ENCODE assay signal across 21 cellular contexts in the genomic region with DNA sequence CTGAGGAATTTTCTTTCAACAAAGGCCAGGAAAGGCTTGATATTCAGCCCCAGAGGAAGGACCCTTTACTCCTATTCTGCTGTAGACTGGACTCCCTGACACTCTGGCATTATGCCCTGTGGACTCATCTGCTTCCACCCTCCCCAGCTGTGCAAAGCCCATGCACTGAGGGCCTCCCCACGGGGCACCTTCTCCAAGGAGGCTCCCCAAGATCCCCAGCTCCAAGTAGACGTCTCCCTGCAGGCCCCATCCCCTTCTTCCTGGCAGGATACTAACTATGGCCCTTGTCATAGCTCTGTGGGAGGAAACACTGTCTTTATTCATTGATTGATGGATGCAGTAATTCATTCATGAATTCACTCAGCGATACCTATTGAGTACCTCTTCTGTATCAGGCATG. TPM values are rescaled to one million over a fixed set of nuclear protein-coding genes. Genes with fewer than 3 reads are reported as not detected.
A peak's percentile ranks its signal among the peaks of the same experiment; 100 is the strongest.
DNase-seq lines count a peak whose midpoint lies in the region; ATAC-seq and TF ChIP-seq lines count a peak whose summit lies in the region.
"Had no signal": no experiment of that assay in that cellular context is flagged by ENCODE, and none has a peak within 500 bp of the region (broad histone marks: within the 10 kb centered on the region; RNA-seq: fewer than 3 reads in every experiment).

No MANE protein-coding gene starts in this region.

- no peak for TF ChIP-seq RAD21 in neural cell (conservative IDR thresholded peaks at IDR 0.05)

- H3K79me2 ChIP-seq in neural cell (replicated peaks; ENCODE audit: insufficient read depth, low read length), result no peaks in the 10 kb centered on the region

- H3K9me3 ChIP-seq in T-helper 17 cell (ENCODE audit: control insufficient read depth, low read length, poor library complexity, severe bottlenecking) (no peaks in the 10 kb centered on the region), neural cell (ENCODE audit: low read length) (no peaks in the 10 kb centered on the region), upper lobe of left lung (no peaks in the 10 kb centered on the region)
- H3K9me3 ChIP-seq: A549, BLaER1 had no signal

- peaks cover 3 to 7% of the 10 kb centered on the region in 2 donors for H3K27me3 Mint-ChIP-seq in natural killer cell treated with Interleukin-12 subunit alpha and Interleukin-12 subunit beta and Interleukin-15 and Interleukin-18, amount 100 ng/mL, for 72 hours
- H3K27me3 Mint-ChIP-seq in natural killer cell (ENCODE audit: low read depth in 2 of 2) (no peaks in the 10 kb centered on the region), T-helper 17 cell (no peaks in the 10 kb centered on the region)
- H3K27me3 Mint-ChIP-seq: CD8-positive, alpha-beta memory T cell had no signal

- no peaks in the 10 kb centered on the region for H3K9me3 Mint-ChIP-seq in natural killer cell treated with Interleukin-12 subunit alpha and Interleukin-12 subunit beta and Interleukin-15 and Interleukin-18, amount 100 ng/mL, for 72 hours
- no peaks in the 10 kb centered on the region for H3K9me3 Mint-ChIP-seq in natural killer cell
- H3K9me3 Mint-ChIP-seq: CD8-positive, alpha-beta memory T cell; HFFc6 had no signal

- no peak for TF ChIP-seq CTCF in natural killer cell (IDR thresholded peaks at IDR 0.05)
- no peak for TF ChIP-seq CTCF in neural cell (IDR thresholded peaks at IDR 0.05; ENCODE audit: poor library complexity, severe bottlenecking)
- TF ChIP-seq CTCF in upper lobe of left lung (IDR thresholded peaks at IDR 0.05), result no peak

- H3K9me2 ChIP-seq in neural cell (ENCODE audit: insufficient read depth, low read length), result no peaks in the 10 kb centered on the region

- H3K27ac Mint-ChIP-seq in natural killer cell treated with Interleukin-12 subunit alpha and Interleukin-12 subunit beta and Interleukin-15 and Interleukin-18, amount 100 ng/mL, for 72 hours, result peak overlapping the region; percentile 28 to 34
- peak overlapping the region in 1 of 2 donors; percentile 19 for H3K27ac Mint-ChIP-seq in natural killer cell
- no peak overlapping the region for H3K27ac Mint-ChIP-seq in T-helper 17 cell
- H3K27ac Mint-ChIP-seq: HFFc6 had no signal

- H3K36me3 ChIP-seq in neural cell (ENCODE audit: insufficient read depth, low read length) (no peaks in the 10 kb centered on the region), upper lobe of left lung (no peaks in the 10 kb centered on the region)
- H3K36me3 ChIP-seq: BLaER1 had no signal

- no peaks in the 10 kb centered on the region for H3F3A ChIP-seq in neural cell (ENCODE audit: insufficient read depth, low read length, poor library complexity, severe bottlenecking)

- H3K9ac ChIP-seq in neural cell (ENCODE audit: low read length), result peak overlapping the region; percentile 9
- H3K9ac ChIP-seq: BLaER1 had no signal

- H3K27ac ChIP-seq in neural cell (ENCODE audit: low read length) (peak overlapping the region; percentile 42), upper lobe of left lung (no peak overlapping the region)
- H3K27ac ChIP-seq: BLaER1 had no signal

- TF ChIP-seq POLR2A in upper lobe of left lung (IDR thresholded peaks at IDR 0.05), result no peak

- peaks cover 7 to 24% (median 15%) of the 10 kb centered on the region in 4 donors for H3K4me1 ChIP-seq in upper lobe of left lung

- peaks cover 43% of the 10 kb centered on the region in 2 donors for H3K4me1 Mint-ChIP-seq in natural killer cell treated with Interleukin-12 subunit alpha and Interleukin-12 subunit beta and Interleukin-15 and Interleukin-18, amount 100 ng/mL, for 72 hours (ENCODE audit: low read depth in 2 of 2)
- H3K4me1 Mint-ChIP-seq in natural killer cell (peaks cover 7 to 28% of the 10 kb centered on the region in 2 donors), T-helper 17 cell (peaks cover 22% of the 10 kb centered on the region)

- no peak overlapping the region for H3K4me2 ChIP-seq in neural cell (ENCODE audit: low read length)
- H3K4me2 ChIP-seq: A549, BLaER1 had no signal

- no peak overlapping the region for H3K4me3 ChIP-seq in neural cell (ENCODE audit: low read length)
- H3K4me3 ChIP-seq in upper lobe of left lung, result no peak overlapping the region
- H3K4me3 ChIP-seq: A549, BLaER1 had no signal

- H2AFZ ChIP-seq in neural cell (ENCODE audit: low read depth, low read length), result no peak overlapping the region

- no peaks in the 10 kb centered on the region for H3K36me3 Mint-ChIP-seq in natural killer cell treated with Interleukin-12 subunit alpha and Interleukin-12 subunit beta and Interleukin-15 and Interleukin-18, amount 100 ng/mL, for 72 hours
- H3K36me3 Mint-ChIP-seq in natural killer cell (no peaks in the 10 kb centered on the region), T-helper 17 cell (ENCODE audit: low read depth) (peaks cover 2% of the 10 kb centered on the region)
- H3K36me3 Mint-ChIP-seq: CD8-positive, alpha-beta memory T cell had no signal

- 69 to 77% methylated on average over 3 of the region's 3 CpGs for WGBS in upper lobe of left lung, 2 donors

- ATAC-seq in natural killer cell treated with Interleukin-12 subunit alpha and Interleukin-12 subunit beta and Interleukin-15 and Interleukin-18, amount 100 ng/mL, for 72 hours, result no peak
- ATAC-seq in natural killer cell (no peak), T-helper 17 cell (no peak), upper lobe of left lung (ENCODE audit: low FRiP score in 2 of 2) (no peak)
- ATAC-seq: A549, HepG2 had no signal

- intact Hi-C loops in natural killer cell (cut with micrococcal nuclease), result no loop called here

- no peaks in the 10 kb centered on the region for H4K20me1 ChIP-seq in neural cell (ENCODE audit: insufficient read depth)
- H4K20me1 ChIP-seq: BLaER1 had no signal

- TF ChIP-seq EP300 in neural cell (conservative IDR thresholded peaks at IDR 0.05; ENCODE audit: poor library complexity, severe bottlenecking) (no peak), upper lobe of left lung (IDR thresholded peaks at IDR 0.05) (no peak)

- DNase-seq in natural killer cell treated with Interleukin-12 subunit alpha and Interleukin-12 subunit beta and Interleukin-15 and Interleukin-18, amount 100 ng/mL, for 72 hours (ENCODE audit: low spot score), result no peak
- DNase-seq in natural killer cell (no peak), T-helper 17 cell (no peak), germinal center (ENCODE audit: low spot score) (no peak), GF-D8 (lab: John Stamatoyannopoulos, UW) (no peak), upper lobe of left lung (no peak)
- DNase-seq: CD8-positive, alpha-beta memory T cell; DMS53; EL; HFFc6; KBM-7; NCI-H1105 treated with DMSO at 0.1 percent for 48 hours; NCI-H1694; NCI-H2081 treated with DMSO at 0.1 percent for 48 hours; NCI-H446 treated with DMSO at 0.1 percent for 48 hours; SHP77 treated with DMSO at 0.1 percent for 48 hours had no signal

- no peak overlapping the region for H3K4me3 Mint-ChIP-seq in natural killer cell treated with Interleukin-12 subunit alpha and Interleukin-12 subunit beta and Interleukin-15 and Interleukin-18, amount 100 ng/mL, for 72 hours
- H3K4me3 Mint-ChIP-seq in natural killer cell (no peak overlapping the region), T-helper 17 cell (peak overlapping the region; percentile 3)
- H3K4me3 Mint-ChIP-seq: CD8-positive, alpha-beta memory T cell; HFFc6 had no signal

- H3K27me3 ChIP-seq in neural cell (ENCODE audit: insufficient read depth, low read depth, low read length) (no peaks in the 10 kb centered on the region), upper lobe of left lung (no peaks in the 10 kb centered on the region)
- H3K27me3 ChIP-seq: BLaER1 had no signal

TF ChIP-seq in neural cell, 6 proteins besides CTCF, POLR2A, EP300 and RAD21:
- no peak for TF ChIP-seq EZH2 (IDR thresholded peaks at IDR 0.05; ENCODE audit: borderline replicate concordance, insufficient read depth, low read length, poor library complexity, severe bottlenecking)
- no peak for TF ChIP-seq POLR2AphosphoS5 (IDR thresholded peaks at IDR 0.05)
- no peak for TF ChIP-seq SMC3 (conservative IDR thresholded peaks at IDR 0.05; ENCODE audit: poor library complexity)
- no peak for TF ChIP-seq TAF1 (IDR thresholded peaks at IDR 0.05; ENCODE audit: low read depth)
- no peak for TF ChIP-seq REST (IDR thresholded peaks at IDR 0.05; ENCODE audit: borderline replicate concordance)
- TF ChIP-seq MXI1 (conservative IDR thresholded peaks at IDR 0.05; ENCODE audit: poor library complexity, severe bottlenecking), result no peak

RNA-seq across cellular contexts. Expression of gene APOL6, which starts 15.3 kb away (rescaled TPM):
- total RNA-seq in natural killer cell treated with Interleukin-12 subunit alpha and Interleukin-12 subunit beta and Interleukin-15 and Interleukin-18, amount 100 ng/mL, for 72 hours, result 100 to 1,000 TPM in 1 of 2 donors, 10 to 100 TPM in 1; 63.8 to 142 TPM
- total RNA-seq in natural killer cell, result 100 to 1,000 TPM; 116 to 138 (median 122) TPM
- total RNA-seq in T-helper 17 cell, result 10 to 100 TPM; 42.7 to 44.8 TPM
- not detected in 2 replicates for polyA plus RNA-seq in neural cell
- polyA minus RNA-seq in neural cell, result not detected in 2 replicates
- 10 to 100 TPM; 27.6 to 54.4 (median 30.8) TPM for total RNA-seq in upper lobe of left lung

RNA-seq across cellular contexts. Expression of gene MB, which starts 15.8 kb away (rescaled TPM):
- total RNA-seq in natural killer cell treated with Interleukin-12 subunit alpha and Interleukin-12 subunit beta and Interleukin-15 and Interleukin-18, amount 100 ng/mL, for 72 hours, result not detected
- total RNA-seq in natural killer cell, result not detected
- not detected for total RNA-seq in T-helper 17 cell
- 0.51 TPM in 1 of 2 replicates, not detected in the other for polyA plus RNA-seq in neural cell
- polyA minus RNA-seq in neural cell, result not detected in 2 replicates
- total RNA-seq in upper lobe of left lung, result 1 to 10 TPM in 1 of 6 donors, under 1 TPM in 2, not detected in 3; 0.46 to 1.1 (median 0.98) TPM
- total RNA-seq: H4, HepG2, HFFc6 had no signal
- polyA plus RNA-seq: CD8-positive, alpha-beta memory T cell had no signal
